In genomic region chr5:132227235-132227484, GRCh38 we compare ENCODE assay signal across 8 cellular contexts. TPM values are rescaled to one million over a fixed set of nuclear protein-coding genes. Genes with fewer than 3 reads are reported as not detected.
DNase-seq lines count a peak whose midpoint lies in the region; ATAC-seq and TF ChIP-seq lines count a peak whose summit lies in the region.

No MANE protein-coding gene starts in this region.

- intact Hi-C loops in left lung (cut with DNase I), result no loop called here

- peaks cover 27% of the 10 kb centered on the region for H3K4me1 Mint-ChIP-seq in stimulated activated naive CD8-positive, alpha-beta T cell treated with anti-CD3 and anti-CD28 coated beads, Interleukin-15, amount 100 ng/mL, for 72 hours

- DNase-seq in astrocyte of the cerebellum (ENCODE audit: low read depth) (no peak), left lung (no peak), NCI-H1092 (lab: John Stamatoyannopoulos, UW) (no peak), NCI-H146 treated with DMSO at 0.1 percent for 48 hours (lab: John Stamatoyannopoulos, UW; ENCODE audit: unreplicated experiment) (no peak), SW480 (ENCODE audit: low spot score) (no peak), Ammon's horn (ENCODE audit: low spot score) (no peak)
- DNase-seq in stimulated activated naive CD8-positive, alpha-beta T cell treated with anti-CD3 and anti-CD28 coated beads, Interleukin-15, amount 100 ng/mL, for 72 hours, result no peak

- no peak overlapping the region for H3K27ac Mint-ChIP-seq in stimulated activated naive CD8-positive, alpha-beta T cell treated with anti-CD3 and anti-CD28 coated beads, Interleukin-15, amount 100 ng/mL, for 72 hours

- TF ChIP-seq CTCF in astrocyte of the cerebellum (IDR thresholded peaks at IDR 0.05; ENCODE audit: low read depth, low read length, missing control alignments), result no peak
- TF ChIP-seq CTCF in left lung (IDR thresholded peaks at IDR 0.05), result no peak

- no peaks in the 10 kb centered on the region for H3K9me3 Mint-ChIP-seq in stimulated activated naive CD8-positive, alpha-beta T cell treated with anti-CD3 and anti-CD28 coated beads, Interleukin-15, amount 100 ng/mL, for 72 hours

- H3K9me3 ChIP-seq in HUES6 (ENCODE audit: control insufficient read depth, insufficient read depth, low read depth, low read length) (no peaks in the 10 kb centered on the region), left lung (no peaks in the 10 kb centered on the region)

- in situ Hi-C loops in astrocyte of the cerebellum (cut with HindIII; ENCODE audit: low sequenced_read_pairs), result no loop called here

- H3K4me3 ChIP-seq in HUES6 (ENCODE audit: low read depth, low read length) (peak overlapping the region; percentile 70), astrocyte of the cerebellum (ENCODE audit: low read depth, low read length) (peak overlapping the region; percentile 58), left lung (peak overlapping the region; percentile 68 to 70)

- H3K4me1 ChIP-seq in HUES6 (ENCODE audit: control insufficient read depth, insufficient read depth, low read length) (peaks cover 12% of the 10 kb centered on the region; the same call in 1 of the 2 replicates), left lung (peaks cover 29 to 39% of the 10 kb centered on the region in 2 donors)

- peak overlapping the region; percentile 23 to 38 for H3K4me3 Mint-ChIP-seq in stimulated activated naive CD8-positive, alpha-beta T cell treated with anti-CD3 and anti-CD28 coated beads, Interleukin-15, amount 100 ng/mL, for 72 hours

- H3K27me3 ChIP-seq in HUES6 (ENCODE audit: control insufficient read depth, insufficient read depth, low read length) (peaks cover 43% of the 10 kb centered on the region), left lung (peaks cover 0 to 29% of the 10 kb centered on the region in 2 donors)

- H3K36me3 ChIP-seq in HUES6 (ENCODE audit: control insufficient read depth, insufficient read depth, low read length), result no peaks in the 10 kb centered on the region
- H3K36me3 ChIP-seq in left lung, result no peaks in the 10 kb centered on the region

- ATAC-seq in left lung, result no peak
- ATAC-seq in stimulated activated naive CD8-positive, alpha-beta T cell treated with anti-CD3 and anti-CD28 coated beads, Interleukin-15, amount 100 ng/mL, for 72 hours, result peak; percentile 15

- no peak overlapping the region for H3K27ac ChIP-seq in HUES6 (ENCODE audit: low read depth, low read length)
- peak overlapping the region; percentile 89 to 96 for H3K27ac ChIP-seq in left lung

- H3K27me3 Mint-ChIP-seq in stimulated activated naive CD8-positive, alpha-beta T cell treated with anti-CD3 and anti-CD28 coated beads, Interleukin-15, amount 100 ng/mL, for 72 hours, result peaks cover 79% of the 10 kb centered on the region

- peak overlapping the region; percentile 55 for H3K9ac ChIP-seq in HUES6 (ENCODE audit: low read length)

RNA-seq across cellular contexts. Expression of gene P4HA2, which starts 0.5 kb away (rescaled TPM):
- 10 to 100 TPM; 58.5 to 81.9 TPM for total RNA-seq in left lung

RNA-seq across cellular contexts. Expression of gene PDLIM4, which starts 30.3 kb away (rescaled TPM):
- total RNA-seq in left lung, result 10 to 100 TPM in 1 of 2 donors, 1 to 10 TPM in 1; 7.7 to 13.5 TPM
